Comparison of ENCODE assay signal across 37 cellular contexts in the genomic region with DNA sequence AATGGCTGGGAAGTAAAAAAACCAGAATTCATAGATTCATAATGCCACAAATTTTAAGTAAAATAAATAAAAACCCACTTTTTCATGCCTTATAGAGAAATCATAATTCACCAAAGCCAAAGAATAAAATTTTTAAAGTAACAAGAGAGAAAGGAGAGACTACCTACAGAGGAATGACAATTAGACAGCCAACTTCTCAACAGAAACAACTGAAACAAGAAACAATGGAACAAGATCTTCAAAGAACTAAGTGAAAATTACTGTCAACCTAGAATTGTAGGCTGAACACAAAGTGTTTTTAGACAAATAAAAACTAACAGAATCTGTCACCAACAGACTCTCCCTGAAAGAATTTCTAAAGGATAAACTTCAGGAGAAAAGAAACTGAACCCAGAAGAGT. TPM values are rescaled to one million over a fixed set of nuclear protein-coding genes. Genes with fewer than 3 reads are reported as not detected.
"Had no signal": no experiment of that assay in that cellular context is flagged by ENCODE, and none has a peak within 500 bp of the region (broad histone marks: within the 10 kb centered on the region; RNA-seq: fewer than 3 reads in every experiment).

No MANE protein-coding gene starts in this region.

- H3K27me3 ChIP-seq: body of pancreas, brain microvascular endothelial cell had no signal

- H3K4me3 ChIP-seq: body of pancreas, breast epithelium had no signal

- H3K27ac Mint-ChIP-seq: activated CD4-positive, alpha-beta memory T cell treated with anti-CD3 and anti-CD28 coated beads, Interleukin-2, amount 10 ng/mL, durations not matched to agents 7 days and 5 days; activated CD4-positive, alpha-beta T cell treated with anti-CD3 and anti-CD28 coated beads for 36 hours; activated CD4-positive, alpha-beta T cell treated with anti-CD3 and anti-CD28 coated beads, Interleukin-2, amount 10 ng/mL, durations not matched to agents 7 days and 5 days; activated CD8-positive, alpha-beta memory T cell treated with anti-CD3 and anti-CD28 coated beads, Interleukin-2, amount 10 ng/mL, durations not matched to agents 7 days and 5 days; activated CD8-positive, alpha-beta T cell treated with anti-CD3 and anti-CD28 coated beads, Interleukin-2, amount 10 ng/mL, durations not matched to agents 7 days and 5 days; activated naive CD4-positive, alpha-beta T cell treated with anti-CD3 and anti-CD28 coated beads, Interleukin-2, amount 10 ng/mL, durations not matched to agents 7 days and 5 days; activated naive CD4-positive, alpha-beta T cell treated with anti-CD3 and anti-CD28 coated beads, Interleukin-2, amount 50 U/mL, for 24 hours; activated naive CD8-positive, alpha-beta T cell; activated naive CD8-positive, alpha-beta T cell treated with anti-CD3 and anti-CD28 coated beads, Interleukin-2, amount 10 ng/mL, durations not matched to agents 7 days and 5 days; activated naive CD8-positive, alpha-beta T cell treated with anti-CD3 and anti-CD28 coated beads, Interleukin-2, amount 50 U/mL, for 24 hours; activated T-cell treated with anti-CD3 and anti-CD28 coated beads, Interleukin-2, amount 50 U/mL, for 24 hours; activated T-helper 2 cell treated with anti-CD3 and anti-CD28 coated beads, Interferon-gamma antibody, Interleukin-2, Interleukin-4, amounts not matched to agents 10 μg/mL and 5 μg/mL and 100 μg/mL, durations not matched to agents 14 hours and 24 hours and 36 hours; T-helper 1 cell treated with Interleukin-12 subunit alpha and Interleukin-12 subunit beta and Interleukin-4 antibody, amounts not matched to agents 30 μg/mL and 1 μg/mL, for 36 hours; T-helper 2 cell treated with Interferon-gamma antibody and Interleukin-4, amounts not matched to agents 5 μg/mL and 100 μg/mL, for 36 hours had no signal

- H3K36me3 ChIP-seq: brain microvascular endothelial cell, breast epithelium had no signal

- H3K9me3 Mint-ChIP-seq: activated CD4-positive, alpha-beta memory T cell treated with anti-CD3 and anti-CD28 coated beads, Interleukin-2, amount 10 ng/mL, durations not matched to agents 7 days and 5 days; activated T-cell treated with anti-CD3 and anti-CD28 coated beads, Interleukin-2, amount 50 U/mL, for 24 hours; activated T-helper 2 cell treated with anti-CD3 and anti-CD28 coated beads, Interferon-gamma antibody, Interleukin-2, Interleukin-4, amounts not matched to agents 10 μg/mL and 5 μg/mL and 100 μg/mL, durations not matched to agents 14 hours and 24 hours and 36 hours had no signal

- ATAC-seq: activated CD4-positive, alpha-beta T cell treated with anti-CD3 and anti-CD28 coated beads for 36 hours; activated CD4-positive, CD25-positive, alpha-beta regulatory T cell treated with anti-CD3 and anti-CD28 coated beads, Interleukin-2, amount 50 U/mL, for 24 hours; activated CD8-positive, alpha-beta memory T cell treated with anti-CD3 and anti-CD28 coated beads, Interleukin-2, amount 10 ng/mL, durations not matched to agents 7 days and 5 days; activated CD8-positive, alpha-beta T cell treated with anti-CD3 and anti-CD28 coated beads, Interleukin-2, amount 10 ng/mL, durations not matched to agents 7 days and 5 days; activated naive CD8-positive, alpha-beta T cell treated with anti-CD3 and anti-CD28 coated beads, Interleukin-2, amount 50 U/mL, for 24 hours; body of pancreas had no signal

- H3K9me3 ChIP-seq: body of pancreas had no signal

- H3K4me1 Mint-ChIP-seq: activated CD4-positive, alpha-beta memory T cell treated with anti-CD3 and anti-CD28 coated beads, Interleukin-2, amount 10 ng/mL, durations not matched to agents 7 days and 5 days; activated CD4-positive, alpha-beta T cell treated with anti-CD3 and anti-CD28 coated beads for 36 hours; activated CD4-positive, alpha-beta T cell treated with anti-CD3 and anti-CD28 coated beads, Interleukin-2, amount 10 ng/mL, durations not matched to agents 7 days and 5 days; activated CD8-positive, alpha-beta memory T cell treated with anti-CD3 and anti-CD28 coated beads, Interleukin-2, amount 10 ng/mL, durations not matched to agents 7 days and 5 days; activated naive CD4-positive, alpha-beta T cell treated with anti-CD3 and anti-CD28 coated beads, Interleukin-2, amount 10 ng/mL, durations not matched to agents 7 days and 5 days; activated naive CD4-positive, alpha-beta T cell treated with anti-CD3 and anti-CD28 coated beads, Interleukin-2, amount 50 U/mL, for 24 hours; activated naive CD8-positive, alpha-beta T cell treated with anti-CD3 and anti-CD28 coated beads, Interleukin-2, amount 10 ng/mL, durations not matched to agents 7 days and 5 days; activated naive CD8-positive, alpha-beta T cell treated with anti-CD3 and anti-CD28 coated beads, Interleukin-2, amount 50 U/mL, for 24 hours had no signal

- FAIRE-seq: astrocyte, colon, TTC549 had no signal

- H3K27ac ChIP-seq: body of pancreas, brain microvascular endothelial cell, breast epithelium, VCaP had no signal

- H3K4me1 ChIP-seq: body of pancreas, breast epithelium had no signal

- DNase-seq: activated CD4-positive, alpha-beta memory T cell treated with anti-CD3 and anti-CD28 coated beads, Interleukin-2, amount 10 ng/mL, durations not matched to agents 7 days and 5 days; activated CD4-positive, alpha-beta T cell treated with anti-CD3 and anti-CD28 coated beads for 1 hour; activated CD4-positive, alpha-beta T cell treated with anti-CD3 and anti-CD28 coated beads for 36 hours; activated CD4-positive, alpha-beta T cell treated with anti-CD3 and anti-CD28 coated beads for 48 hours; activated CD4-positive, alpha-beta T cell treated with anti-CD3 and anti-CD28 coated beads, Interleukin-2, amount 10 ng/mL, durations not matched to agents 7 days and 5 days; activated CD4-positive, alpha-beta T cell treated with anti-CD3 and anti-CD28 coated beads, Interleukin-2, amount 50 U/mL, for 48 hours; activated CD4-positive, CD25-positive, alpha-beta regulatory T cell; activated CD8-positive, alpha-beta memory T cell treated with anti-CD3 and anti-CD28 coated beads for 24 hours; activated CD8-positive, alpha-beta memory T cell treated with anti-CD3 and anti-CD28 coated beads, Interleukin-2, amount 10 ng/mL, durations not matched to agents 7 days and 5 days; activated CD8-positive, alpha-beta memory T cell treated with anti-CD3 and anti-CD28 coated beads, Interleukin-2, amount 50 U/mL, for 48 hours; activated CD8-positive, alpha-beta T cell treated with anti-CD3 and anti-CD28 coated beads, Interleukin-2, amount 10 ng/mL, durations not matched to agents 7 days and 5 days; activated effector memory CD4-positive, alpha-beta T cell treated with Interleukin-2 at 50 U/mL for 16 hours; activated gamma-delta T cell; activated naive CD4-positive, alpha-beta T cell treated with anti-CD3 and anti-CD28 coated beads, Interleukin-2, amount 10 ng/mL, durations not matched to agents 7 days and 5 days; activated naive CD4-positive, alpha-beta T cell treated with Interleukin-2 at 50 U/mL for 16 hours; activated naive CD8-positive, alpha-beta T cell treated with anti-CD3 and anti-CD28 coated beads, Interleukin-2, amount 10 ng/mL, durations not matched to agents 7 days and 5 days; activated naive CD8-positive, alpha-beta T cell treated with anti-CD3 and anti-CD28 coated beads, Interleukin-2, amount 50 U/mL, for 24 hours; activated T-cell treated with anti-CD3 and anti-CD28 coated beads, Interleukin-2, amount 50 U/mL, for 24 hours; activated T-cell treated with anti-CD3 and anti-CD28 coated beads, Interleukin-2, amount 50 U/mL, for 48 hours; amygdala; aorta; body of pancreas; brain microvascular endothelial cell; central memory CD4-positive, alpha-beta T cell; T-helper 2 cell; T-helper 9 cell had no signal

- H3K4me3 Mint-ChIP-seq: activated CD4-positive, alpha-beta memory T cell treated with anti-CD3 and anti-CD28 coated beads, Interleukin-2, amount 10 ng/mL, durations not matched to agents 7 days and 5 days; activated CD4-positive, alpha-beta T cell treated with anti-CD3 and anti-CD28 coated beads for 36 hours; activated CD4-positive, alpha-beta T cell treated with anti-CD3 and anti-CD28 coated beads, Interleukin-2, amount 10 ng/mL, durations not matched to agents 7 days and 5 days; activated CD8-positive, alpha-beta memory T cell treated with anti-CD3 and anti-CD28 coated beads, Interleukin-2, amount 10 ng/mL, durations not matched to agents 7 days and 5 days; activated CD8-positive, alpha-beta T cell treated with anti-CD3 and anti-CD28 coated beads, Interleukin-2, amount 10 ng/mL, durations not matched to agents 7 days and 5 days; activated naive CD4-positive, alpha-beta T cell treated with anti-CD3 and anti-CD28 coated beads, Interleukin-2, amount 10 ng/mL, durations not matched to agents 7 days and 5 days; activated naive CD4-positive, alpha-beta T cell treated with anti-CD3 and anti-CD28 coated beads, Interleukin-2, amount 50 U/mL, for 24 hours; activated naive CD8-positive, alpha-beta T cell; activated naive CD8-positive, alpha-beta T cell treated with anti-CD3 and anti-CD28 coated beads, Interleukin-2, amount 10 ng/mL, durations not matched to agents 7 days and 5 days; activated naive CD8-positive, alpha-beta T cell treated with anti-CD3 and anti-CD28 coated beads, Interleukin-2, amount 50 U/mL, for 24 hours; activated T-cell treated with anti-CD3 and anti-CD28 coated beads, Interleukin-2, amount 50 U/mL, for 24 hours; T-helper 1 cell treated with Interleukin-12 subunit alpha and Interleukin-12 subunit beta and Interleukin-4 antibody, amounts not matched to agents 30 μg/mL and 1 μg/mL, for 36 hours; T-helper 2 cell treated with Interferon-gamma antibody and Interleukin-4, amounts not matched to agents 5 μg/mL and 100 μg/mL, for 36 hours had no signal

- H3K36me3 Mint-ChIP-seq: activated CD8-positive, alpha-beta memory T cell treated with anti-CD3 and anti-CD28 coated beads, Interleukin-2, amount 10 ng/mL, durations not matched to agents 7 days and 5 days; activated naive CD4-positive, alpha-beta T cell treated with anti-CD3 and anti-CD28 coated beads, Interleukin-2, amount 10 ng/mL, durations not matched to agents 7 days and 5 days; activated naive CD4-positive, alpha-beta T cell treated with anti-CD3 and anti-CD28 coated beads, Interleukin-2, amount 50 U/mL, for 24 hours; activated naive CD8-positive, alpha-beta T cell; activated naive CD8-positive, alpha-beta T cell treated with anti-CD3 and anti-CD28 coated beads, Interleukin-2, amount 10 ng/mL, durations not matched to agents 7 days and 5 days had no signal

RNA-seq across cellular contexts. Expression of a gene that starts 15.6 kb away (rescaled TPM):
- total RNA-seq: activated CD4-positive, alpha-beta T cell treated with anti-CD3 and anti-CD28 coated beads, Interleukin-2, amount 10 ng/mL, durations not matched to agents 7 days and 5 days had no signal
